Comparison of ENCODE assay signal across 19 cellular contexts in the genomic region with DNA sequence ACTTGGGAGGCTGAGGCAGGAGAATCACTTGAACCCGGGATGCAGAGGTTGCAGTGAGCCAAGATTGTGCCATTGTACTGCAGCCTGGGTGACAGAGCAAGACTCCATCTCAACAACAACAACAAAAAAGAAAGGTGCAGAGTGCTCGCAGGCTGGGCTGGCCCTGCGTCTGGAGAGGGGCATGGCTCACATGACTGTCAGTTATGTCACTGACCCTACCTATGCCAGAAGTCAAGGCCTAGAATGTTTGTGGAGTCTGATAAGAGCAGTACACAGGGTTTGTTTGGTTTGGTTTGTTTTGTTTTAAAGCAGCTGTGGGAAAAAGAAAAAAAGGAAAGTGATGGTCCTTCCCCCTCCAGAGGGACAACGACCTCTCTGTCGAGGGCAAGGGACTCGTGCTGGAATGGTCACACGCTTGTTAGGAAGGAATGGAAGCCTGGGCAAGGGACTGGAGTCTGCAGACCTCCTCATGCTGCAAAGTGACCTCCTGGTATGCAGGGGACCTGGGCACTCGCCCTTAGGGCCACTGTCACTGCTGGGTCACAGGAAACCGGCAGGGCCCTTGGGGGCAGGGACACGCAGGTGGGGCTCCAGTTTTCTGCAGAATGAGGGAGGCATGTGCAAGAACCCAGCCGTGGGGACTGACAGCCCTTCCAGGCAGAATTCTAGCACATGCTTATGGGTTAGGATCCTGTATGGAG. TPM values are rescaled to one million over a fixed set of nuclear protein-coding genes. Genes with fewer than 3 reads are reported as not detected.
DNase-seq lines count a peak whose midpoint lies in the region; ATAC-seq and TF ChIP-seq lines count a peak whose summit lies in the region.
"Had no signal": no experiment of that assay in that cellular context is flagged by ENCODE, and none has a peak within 500 bp of the region (broad histone marks: within the 10 kb centered on the region; RNA-seq: fewer than 3 reads in every experiment).

No MANE protein-coding gene starts in this region.

- H3K36me3 ChIP-seq in body of pancreas (replicated peaks in 1 of 2; ENCODE audit: insufficient read depth in 1 of 2, low read depth in 2 of 2), result no peaks in the 10 kb centered on the region
- H3K36me3 ChIP-seq in lower lobe of right lung, result no peaks in the 10 kb centered on the region
- H3K36me3 ChIP-seq: BLaER1 treated with 17β-estradiol and CSF1 and Interleukin-3, amounts not matched to agents 10 nM and 100 nM had no signal

- no peak for TF ChIP-seq POLR2A in body of pancreas (IDR thresholded peaks at IDR 0.05)

- H3K4me1 Mint-ChIP-seq in stimulated activated effector memory CD8-positive, alpha-beta T cell treated with anti-CD3 and anti-CD28 coated beads, Interleukin-12 subunit alpha, Interleukin-12 subunit beta, amount 100 ng/mL, for 72 hours, result peaks cover 6% of the 10 kb centered on the region

- peak; percentile 57 for ATAC-seq in body of pancreas
- peak; percentile 45 to 84 for ATAC-seq in lower lobe of right lung
- peak; percentile 11 for ATAC-seq in stimulated activated effector memory CD8-positive, alpha-beta T cell treated with anti-CD3 and anti-CD28 coated beads, Interleukin-12 subunit alpha, Interleukin-12 subunit beta, amount 100 ng/mL, for 72 hours
- no peak for ATAC-seq in HG02678 (IDR thresholded peaks at IDR 0.05; ENCODE audit: unreplicated experiment)

- no peaks in the 10 kb centered on the region for H3K27me3 ChIP-seq in body of pancreas
- no peaks in the 10 kb centered on the region for H3K27me3 ChIP-seq in lower lobe of right lung (ENCODE audit: low read depth)

- H3K4me1 ChIP-seq in body of pancreas (peaks cover 16% of the 10 kb centered on the region), lower lobe of right lung (no peaks in the 10 kb centered on the region)

- H3K27ac ChIP-seq in body of pancreas (peak overlapping the region in 1 of 4 donors; percentile 32), lower lobe of right lung (no peak overlapping the region)
- H3K27ac ChIP-seq: BLaER1 treated with 17β-estradiol and CSF1 and Interleukin-3, amounts not matched to agents 10 nM and 100 nM; HL-60 had no signal

- no peak overlapping the region for H3K27ac Mint-ChIP-seq in stimulated activated effector memory CD8-positive, alpha-beta T cell treated with anti-CD3 and anti-CD28 coated beads, Interleukin-12 subunit alpha, Interleukin-12 subunit beta, amount 100 ng/mL, for 72 hours
- H3K27ac Mint-ChIP-seq: CD8-positive, alpha-beta memory T cell had no signal

- H3K4me3 ChIP-seq in body of pancreas (no peak overlapping the region), lower lobe of right lung (no peak overlapping the region)
- H3K4me3 ChIP-seq: BLaER1 treated with 17β-estradiol and CSF1 and Interleukin-3, amounts not matched to agents 10 nM and 100 nM had no signal

- no peak for TF ChIP-seq CTCF in body of pancreas (IDR thresholded peaks at IDR 0.05)
- no peak for TF ChIP-seq CTCF in lower lobe of right lung (IDR thresholded peaks at IDR 0.05)

- H3K9me3 ChIP-seq in body of pancreas (no peaks in the 10 kb centered on the region), lower lobe of right lung (no peaks in the 10 kb centered on the region)
- H3K9me3 ChIP-seq: BLaER1 treated with 17β-estradiol and CSF1 and Interleukin-3, amounts not matched to agents 10 nM and 100 nM; SK-N-SH had no signal

- no peak overlapping the region for H3K4me3 Mint-ChIP-seq in stimulated activated effector memory CD8-positive, alpha-beta T cell treated with anti-CD3 and anti-CD28 coated beads, Interleukin-12 subunit alpha, Interleukin-12 subunit beta, amount 100 ng/mL, for 72 hours
- H3K4me3 Mint-ChIP-seq: CD8-positive, alpha-beta memory T cell; H9 had no signal

- peak; percentile 72 for DNase-seq in HuH-7.5 (ENCODE audit: low spot score)
- peak in 2 of 4 donors; percentile 47 to 53 for DNase-seq in body of pancreas
- no peak for DNase-seq in lower lobe of right lung
- no peak for DNase-seq in stimulated activated effector memory CD8-positive, alpha-beta T cell treated with anti-CD3 and anti-CD28 coated beads, Interleukin-12 subunit alpha, Interleukin-12 subunit beta, amount 100 ng/mL, for 72 hours (ENCODE audit: low spot score in 2 of 2)
- DNase-seq in SW 1271 (lab: John Stamatoyannopoulos, UW), result no peak
- DNase-seq in NOMO-1 (lab: John Stamatoyannopoulos, UW; ENCODE audit: unreplicated experiment in 2 of 2), result no peak
- DNase-seq: CD8-positive, alpha-beta memory T cell; DND-41; H9; NCI-H1105 treated with DMSO at 0.1 percent for 48 hours; NCI-H1694; NCI-H2081 treated with DMSO at 0.1 percent for 48 hours; SHP77 treated with DMSO at 0.1 percent for 48 hours; SK-N-SH had no signal

- intact Hi-C loops in body of pancreas (cut with DNase I), result no loop called here
- intact Hi-C loops in lower lobe of right lung (cut with DNase I), result no loop called here

- H3K9me3 Mint-ChIP-seq in stimulated activated effector memory CD8-positive, alpha-beta T cell treated with anti-CD3 and anti-CD28 coated beads, Interleukin-12 subunit alpha, Interleukin-12 subunit beta, amount 100 ng/mL, for 72 hours, result no peaks in the 10 kb centered on the region
- H3K9me3 Mint-ChIP-seq: H9 had no signal

- H3K36me3 Mint-ChIP-seq in stimulated activated effector memory CD8-positive, alpha-beta T cell treated with anti-CD3 and anti-CD28 coated beads, Interleukin-12 subunit alpha, Interleukin-12 subunit beta, amount 100 ng/mL, for 72 hours, result no peaks in the 10 kb centered on the region
- H3K36me3 Mint-ChIP-seq: CD8-positive, alpha-beta memory T cell had no signal

- 23 to 38% methylated on average over 9 to 11 of the region's 11 CpGs for WGBS in body of pancreas, 2 donors

RNA-seq across cellular contexts. Expression of gene OSGIN1, which starts 10.1 kb away (rescaled TPM):
- total RNA-seq in body of pancreas (1 to 10 TPM; 4.0 to 5.2 TPM), lower lobe of right lung (9.8 TPM)

RNA-seq across cellular contexts. Expression of gene NECAB2, which starts 25.1 kb away (rescaled TPM):
- total RNA-seq in body of pancreas (1 to 10 TPM; 1.0 to 3.6 TPM), lower lobe of right lung (0.44 TPM)
- total RNA-seq: CD8-positive, alpha-beta memory T cell; HT1080; OCI-LY7 had no signal

RNA-seq across cellular contexts. Expression of gene MLYCD, which starts 44.0 kb away (rescaled TPM):
- 10 to 100 TPM; 19.2 to 29.3 TPM for total RNA-seq in body of pancreas
- 9.1 TPM for total RNA-seq in lower lobe of right lung
